Comparison of ENCODE assay signal across 17 cellular contexts in genomic region chr12:115661103-115661502, GRCh38.
DNase-seq lines count a peak whose midpoint lies in the region; ATAC-seq and TF ChIP-seq lines count a peak whose summit lies in the region.
"Had no signal": no experiment of that assay in that cellular context is flagged by ENCODE, and none has a peak within 500 bp of the region (broad histone marks: within the 10 kb centered on the region; RNA-seq: fewer than 3 reads in every experiment).

No MANE protein-coding gene starts in this region.

- no peak overlapping the region for H3K27ac Mint-ChIP-seq in activated CD8-positive, alpha-beta T cell treated with anti-CD3 and anti-CD28 coated beads for 36 hours
- H3K27ac Mint-ChIP-seq: activated CD8-positive, alpha-beta memory T cell treated with anti-CD3 and anti-CD28 coated beads, Interleukin-2, amount 10 ng/mL, durations not matched to agents 7 days and 5 days; stimulated activated naive B cell treated with anti-CD40 and anti-IgM and Interleukin-4, amounts not matched to agents 10 μg/mL and 1 μg/mL and 100 μg/mL, for 72 hours; T-helper 17 cell had no signal

- no peaks in the 10 kb centered on the region for H3K9me3 ChIP-seq in ascending aorta
- H3K9me3 ChIP-seq in stomach = no peaks in the 10 kb centered on the region
- H3K9me3 ChIP-seq: breast epithelium had no signal

- H3K27me3 Mint-ChIP-seq in activated CD8-positive, alpha-beta T cell treated with anti-CD3 and anti-CD28 coated beads for 36 hours = peaks cover 15% of the 10 kb centered on the region
- H3K27me3 Mint-ChIP-seq: activated CD8-positive, alpha-beta memory T cell treated with anti-CD3 and anti-CD28 coated beads, Interleukin-2, amount 10 ng/mL, durations not matched to agents 7 days and 5 days; T-helper 17 cell had no signal

- no peaks in the 10 kb centered on the region for H3K36me3 Mint-ChIP-seq in activated CD8-positive, alpha-beta T cell treated with anti-CD3 and anti-CD28 coated beads for 36 hours (ENCODE audit: low read depth)
- H3K36me3 Mint-ChIP-seq: activated CD8-positive, alpha-beta memory T cell treated with anti-CD3 and anti-CD28 coated beads, Interleukin-2, amount 10 ng/mL, durations not matched to agents 7 days and 5 days; stimulated activated naive B cell treated with anti-CD40 and anti-IgM and Interleukin-4, amounts not matched to agents 10 μg/mL and 1 μg/mL and 100 μg/mL, for 72 hours had no signal

- TF ChIP-seq POLR2A in stomach (IDR thresholded peaks at IDR 0.05) = no peak

- no peak overlapping the region for H3K4me3 ChIP-seq in ascending aorta
- H3K4me3 ChIP-seq in stomach = no peak overlapping the region
- H3K4me3 ChIP-seq: breast epithelium had no signal

- CTCF ChIA-PET in activated CD8-positive, alpha-beta T cell treated with anti-CD3 and anti-CD28 coated beads for 36 hours (lab: Charles Lee) = no interaction called here

- peaks cover 5 to 34% of the 10 kb centered on the region in 2 donors for H3K4me1 ChIP-seq in ascending aorta
- peaks cover 0 to 8% (median 0%) of the 10 kb centered on the region in 4 donors for H3K4me1 ChIP-seq in stomach
- H3K4me1 ChIP-seq: breast epithelium had no signal

- ATAC-seq in left cardiac atrium = peak; percentile 48 to 64
- no peak for ATAC-seq in activated CD8-positive, alpha-beta T cell treated with anti-CD3 and anti-CD28 coated beads for 36 hours
- no peak for ATAC-seq in stimulated activated naive CD8-positive, alpha-beta T cell treated with anti-CD3 and anti-CD28 coated beads, Interleukin-15, Interleukin-2, amounts not matched to agents 100 U/mL and 50 U/mL, for 24 hours
- ATAC-seq: activated CD8-positive, alpha-beta memory T cell treated with anti-CD3 and anti-CD28 coated beads, Interleukin-2, amount 10 ng/mL, durations not matched to agents 7 days and 5 days; stimulated activated naive B cell treated with anti-CD40 and anti-IgM and Interleukin-4, amounts not matched to agents 10 μg/mL and 1 μg/mL and 100 μg/mL, for 72 hours; T-helper 17 cell had no signal

- DNase-seq in GM03348 (ENCODE audit: low spot score) (peak; percentile 17), ascending aorta (ENCODE audit: low spot score in 2 of 2) (no peak), left cardiac atrium (peak; percentile 24), stomach (peak; percentile 29), GM13976 (ENCODE audit: low spot score) (no peak)
- DNase-seq in activated CD8-positive, alpha-beta T cell treated with anti-CD3 and anti-CD28 coated beads for 36 hours = no peak
- no peak for DNase-seq in stimulated activated naive CD8-positive, alpha-beta T cell treated with anti-CD3 and anti-CD28 coated beads, Interleukin-15, Interleukin-2, amounts not matched to agents 100 U/mL and 50 U/mL, for 24 hours
- DNase-seq: activated CD8-positive, alpha-beta memory T cell treated with anti-CD3 and anti-CD28 coated beads, Interleukin-2, amount 10 ng/mL, durations not matched to agents 7 days and 5 days; activated naive CD4-positive, alpha-beta T cell treated with Interleukin-2 at 50 U/mL for 16 hours; effector CD8-positive, alpha-beta T cell; NCI-H1092 treated with DMSO at 0.1 percent for 48 hours; NK-92 treated with Interleukin-12 subunit alpha and Interleukin-12 subunit beta, amount 100 ng/mL, for 24 hours; occipital lobe; SHP77; stimulated activated naive B cell treated with anti-CD40 and anti-IgM and Interleukin-4, amounts not matched to agents 10 μg/mL and 1 μg/mL and 100 μg/mL, for 72 hours; T-helper 17 cell had no signal

- no peak for TF ChIP-seq EP300 in stomach (IDR thresholded peaks at IDR 0.05)

- no peaks in the 10 kb centered on the region for H3K4me1 Mint-ChIP-seq in activated CD8-positive, alpha-beta T cell treated with anti-CD3 and anti-CD28 coated beads for 36 hours (ENCODE audit: low read depth)
- H3K4me1 Mint-ChIP-seq: activated CD8-positive, alpha-beta memory T cell treated with anti-CD3 and anti-CD28 coated beads, Interleukin-2, amount 10 ng/mL, durations not matched to agents 7 days and 5 days; stimulated activated naive B cell treated with anti-CD40 and anti-IgM and Interleukin-4, amounts not matched to agents 10 μg/mL and 1 μg/mL and 100 μg/mL, for 72 hours; T-helper 17 cell had no signal

- H3K9me3 Mint-ChIP-seq in activated CD8-positive, alpha-beta T cell treated with anti-CD3 and anti-CD28 coated beads for 36 hours = no peaks in the 10 kb centered on the region

- peak in 1 of 3 experiments; percentile 34 for TF ChIP-seq CTCF in ascending aorta (IDR thresholded peaks at IDR 0.05)
- TF ChIP-seq CTCF in stomach (IDR thresholded peaks at IDR 0.05) = no peak
- TF ChIP-seq CTCF in activated CD8-positive, alpha-beta T cell treated with anti-CD3 and anti-CD28 coated beads for 36 hours (IDR thresholded peaks at IDR 0.05) = no peak
- no peak for TF ChIP-seq CTCF in GM13976 (IDR thresholded peaks at IDR 0.05; ENCODE audit: borderline replicate concordance, control extremely low read depth, extremely low read depth, insufficient read depth, missing control alignments)

- intact Hi-C loops in ascending aorta (cut with DNase I) (loop anchor here (10.0 kb wide), 1 partner anchor 336 kb away; no protein-coding TSS in a partner anchor), left cardiac atrium (cut with DNase I) (no loop called here), stomach (cut with DNase I; ENCODE audit: low total_unique reads) (no loop called here)
- intact Hi-C loops in activated CD8-positive, alpha-beta T cell treated with anti-CD3 and anti-CD28 coated beads for 36 hours (cut with micrococcal nuclease) = no loop called here

- H3K36me3 ChIP-seq in ascending aorta = no peaks in the 10 kb centered on the region
- H3K36me3 ChIP-seq in stomach = no peaks in the 10 kb centered on the region
- H3K36me3 ChIP-seq: breast epithelium had no signal

- WGBS in stomach, 5 donors = 41 to 56% (median 50%) methylated on average over 2 of the region's 2 CpGs

- POLR2A ChIA-PET in activated CD8-positive, alpha-beta T cell treated with anti-CD3 and anti-CD28 coated beads for 36 hours (lab: Charles Lee) = no interaction called here

- in situ Hi-C loops in GM13976 (cut with MboI; ENCODE audit: low sequenced_read_pairs, unreplicated experiment) = no loop called here

- H3K27me3 ChIP-seq in ascending aorta (no peaks in the 10 kb centered on the region), stomach (no peaks in the 10 kb centered on the region)
- H3K27me3 ChIP-seq: breast epithelium had no signal

- H3K27ac ChIP-seq in ascending aorta (peak overlapping the region; percentile 89 to 91), stomach (peak overlapping the region in 3 of 5 donors; percentile 9 to 31 (median 22))
- H3K27ac ChIP-seq: breast epithelium had no signal

- no peak overlapping the region for H3K4me3 Mint-ChIP-seq in activated CD8-positive, alpha-beta T cell treated with anti-CD3 and anti-CD28 coated beads for 36 hours
- H3K4me3 Mint-ChIP-seq: activated CD8-positive, alpha-beta memory T cell treated with anti-CD3 and anti-CD28 coated beads, Interleukin-2, amount 10 ng/mL, durations not matched to agents 7 days and 5 days; stimulated activated naive B cell treated with anti-CD40 and anti-IgM and Interleukin-4, amounts not matched to agents 10 μg/mL and 1 μg/mL and 100 μg/mL, for 72 hours; T-helper 17 cell had no signal

Comparison
In these comparisons a context has a peak if more than half of its experiments do, and no peak if none do; other contexts are left out.
1. DNase-seq: peak in GM03348 (single experiment), left cardiac atrium (single experiment) and stomach (single experiment); none in ascending aorta (0 of 2), activated CD8-positive, alpha-beta T cell treated with anti-CD3 and anti-CD28 coated beads for 36 hours (single experiment), GM13976 (single experiment) and stimulated activated naive CD8-positive, alpha-beta T cell treated with anti-CD3 and anti-CD28 coated beads, Interleukin-15, Interleukin-2, amounts not matched to agents 100 U/mL and 50 U/mL, for 24 hours (single experiment).
2. ATAC-seq: peak in left cardiac atrium (2 of 2); none in activated CD8-positive, alpha-beta T cell treated with anti-CD3 and anti-CD28 coated beads for 36 hours (single experiment) and stimulated activated naive CD8-positive, alpha-beta T cell treated with anti-CD3 and anti-CD28 coated beads, Interleukin-15, Interleukin-2, amounts not matched to agents 100 U/mL and 50 U/mL, for 24 hours (single experiment).